Comparison of ENCODE assay signal across 25 cellular contexts in the genomic region with DNA sequence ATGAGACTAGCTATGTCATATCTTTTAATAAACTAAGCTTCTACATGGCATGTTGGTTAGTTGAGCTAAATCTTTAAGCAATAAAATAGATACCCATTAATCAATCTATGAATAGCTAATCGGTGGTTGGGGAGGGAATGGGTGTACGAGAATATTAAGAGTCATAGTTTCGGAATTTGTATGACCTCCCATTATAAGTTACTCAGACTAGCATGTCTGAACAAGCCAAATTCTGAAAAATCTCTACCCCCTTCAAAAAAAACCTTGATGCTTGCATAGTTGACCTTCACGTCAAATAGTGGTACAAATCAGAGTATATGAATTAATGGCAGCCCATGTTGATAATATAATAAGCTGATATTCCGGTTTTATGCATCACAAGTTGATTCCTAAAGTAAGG. TPM values are rescaled to one million over a fixed set of nuclear protein-coding genes. Genes with fewer than 3 reads are reported as not detected.
DNase-seq lines count a peak whose midpoint lies in the region; ATAC-seq, FAIRE-seq and TF ChIP-seq lines count a peak whose summit lies in the region.
"Had no signal": no experiment of that assay in that cellular context is flagged by ENCODE, and none has a peak within 500 bp of the region (broad histone marks: within the 10 kb centered on the region; RNA-seq: fewer than 3 reads in every experiment).

No MANE protein-coding gene starts in this region.

- no peak for FAIRE-seq in bronchial epithelial cell (lab: Jason Lieb, UNC)
- FAIRE-seq in keratinocyte (lab: Jason Lieb, UNC): no peak
- FAIRE-seq: D721Med, GM12878 had no signal

- no peaks in the 10 kb centered on the region for H3K4me1 Mint-ChIP-seq in activated CD4-positive, alpha-beta memory T cell treated with anti-CD3 and anti-CD28 coated beads, Interleukin-2, amount 10 ng/mL, durations not matched to agents 7 days and 5 days
- peaks cover 4% of the 10 kb centered on the region for H3K4me1 Mint-ChIP-seq in activated naive CD4-positive, alpha-beta T cell treated with anti-CD3 and anti-CD28 coated beads, Interleukin-2, amount 10 ng/mL, durations not matched to agents 7 days and 5 days

- peak; percentile 55 for DNase-seq in RWPE1 (ENCODE audit: low spot score)
- DNase-seq in bronchial epithelial cell (ENCODE audit: low read depth): peak; percentile 65
- peak; percentile 15 for DNase-seq in keratinocyte (ENCODE audit: low read depth, low spot score)
- DNase-seq in activated CD4-positive, alpha-beta memory T cell treated with anti-CD3 and anti-CD28 coated beads, Interleukin-2, amount 10 ng/mL, durations not matched to agents 7 days and 5 days: no peak
- no peak for DNase-seq in heart left ventricle
- no peak for DNase-seq in suprapubic skin (ENCODE audit: low spot score in 2 of 2)
- no peak for DNase-seq in activated naive CD4-positive, alpha-beta T cell treated with anti-CD3 and anti-CD28 coated beads, Interleukin-2, amount 10 ng/mL, durations not matched to agents 7 days and 5 days
- DNase-seq: CD4-positive, alpha-beta T cell; CD8-positive, alpha-beta memory T cell; DMS 273 treated with DMSO at 0.1 percent for 48 hours; DMS79; EL; GDM1; H9; HFFc6 had no signal

- CTCF ChIA-PET in RWPE1 (lab: Yijun Ruan, JAX): no interaction called here
- CTCF ChIA-PET in activated CD4-positive, alpha-beta memory T cell treated with anti-CD3 and anti-CD28 coated beads, Interleukin-2, amount 10 ng/mL, durations not matched to agents 7 days and 5 days (lab: Charles Lee): no interaction called here
- CTCF ChIA-PET in activated naive CD4-positive, alpha-beta T cell treated with anti-CD3 and anti-CD28 coated beads, Interleukin-2, amount 10 ng/mL, durations not matched to agents 7 days and 5 days (lab: Charles Lee): no interaction called here

- TF ChIP-seq CTCF in RWPE1 (conservative IDR thresholded peaks at IDR 0.05; ENCODE audit: low read depth): no peak
- no peak for TF ChIP-seq CTCF in bronchial epithelial cell (IDR thresholded peaks at IDR 0.05; ENCODE audit: insufficient read depth, low read length, severe bottlenecking)
- TF ChIP-seq CTCF in keratinocyte (optimal IDR thresholded peaks at IDR 0.05 in 1 of 3, IDR thresholded peaks at IDR 0.05 in 1 of 3, conservative IDR thresholded peaks at IDR 0.05 in 1 of 3; ENCODE audit: extremely low read depth in 1 of 3, insufficient read depth in 2 of 3, low read length in 3 of 3): no peak
- TF ChIP-seq CTCF in heart left ventricle (IDR thresholded peaks at IDR 0.05): no peak
- TF ChIP-seq CTCF in suprapubic skin (IDR thresholded peaks at IDR 0.05): no peak

- H3K36me3 Mint-ChIP-seq in activated CD4-positive, alpha-beta memory T cell treated with anti-CD3 and anti-CD28 coated beads, Interleukin-2, amount 10 ng/mL, durations not matched to agents 7 days and 5 days (ENCODE audit: low read depth): no peaks in the 10 kb centered on the region
- H3K36me3 Mint-ChIP-seq in activated naive CD4-positive, alpha-beta T cell treated with anti-CD3 and anti-CD28 coated beads, Interleukin-2, amount 10 ng/mL, durations not matched to agents 7 days and 5 days: no peaks in the 10 kb centered on the region
- H3K36me3 Mint-ChIP-seq: CD14-positive monocyte; CD8-positive, alpha-beta memory T cell had no signal

- H3K4me3 ChIP-seq in bronchial epithelial cell (ENCODE audit: low read depth, low read length) (no peak overlapping the region), keratinocyte (ENCODE audit: control insufficient read depth in 2 of 3, extremely low read depth in 1 of 3, insufficient read depth in 2 of 3, low read depth in 1 of 3, low read length in 3 of 3) (no peak overlapping the region), heart left ventricle (no peak overlapping the region), suprapubic skin (no peak overlapping the region)
- H3K4me3 ChIP-seq: BLaER1, GM12878, GM23338 had no signal

- H3K79me2 ChIP-seq in keratinocyte (ENCODE audit: control insufficient read depth, insufficient read depth, low read length): no peaks in the 10 kb centered on the region

- peaks cover 12% of the 10 kb centered on the region for H3K27me3 Mint-ChIP-seq in activated CD4-positive, alpha-beta memory T cell treated with anti-CD3 and anti-CD28 coated beads, Interleukin-2, amount 10 ng/mL, durations not matched to agents 7 days and 5 days
- peaks cover 11% of the 10 kb centered on the region for H3K27me3 Mint-ChIP-seq in activated naive CD4-positive, alpha-beta T cell treated with anti-CD3 and anti-CD28 coated beads, Interleukin-2, amount 10 ng/mL, durations not matched to agents 7 days and 5 days
- H3K27me3 Mint-ChIP-seq: B cell; CD4-positive, alpha-beta T cell had no signal

- H3K9me3 ChIP-seq in keratinocyte (ENCODE audit: control insufficient read depth, low read depth, low read length) (no peaks in the 10 kb centered on the region), heart left ventricle (peaks cover 0 to 17% (median 0%) of the 10 kb centered on the region in 12 donors), suprapubic skin (no peaks in the 10 kb centered on the region)

- no peak overlapping the region for H3K4me2 ChIP-seq in keratinocyte (ENCODE audit: control insufficient read depth, extremely low read depth, insufficient read depth, low read depth, low read length)
- H3K4me2 ChIP-seq: BLaER1, GM23338 had no signal

- H3K9ac ChIP-seq in keratinocyte (ENCODE audit: control insufficient read depth, extremely low read depth, insufficient read depth, low read length): no peak overlapping the region
- H3K9ac ChIP-seq: BLaER1 had no signal

- 94 to 98% (median 98%) methylated on average over 5 of the region's 5 CpGs for WGBS in heart left ventricle, 4 donors
- 92% methylated on average over 5 of the region's 5 CpGs for WGBS in suprapubic skin

- no peaks in the 10 kb centered on the region for H3K9me3 Mint-ChIP-seq in activated CD4-positive, alpha-beta memory T cell treated with anti-CD3 and anti-CD28 coated beads, Interleukin-2, amount 10 ng/mL, durations not matched to agents 7 days and 5 days
- H3K9me3 Mint-ChIP-seq in activated naive CD4-positive, alpha-beta T cell treated with anti-CD3 and anti-CD28 coated beads, Interleukin-2, amount 10 ng/mL, durations not matched to agents 7 days and 5 days: no peaks in the 10 kb centered on the region
- H3K9me3 Mint-ChIP-seq: CD14-positive monocyte; CD4-positive, alpha-beta T cell; CD8-positive, alpha-beta memory T cell; GM23338; H9; HFFc6 had no signal

- intact Hi-C loops in heart left ventricle (cut with DNase I): loop anchor here in 1 of 10 donors (10.0 kb wide), 1 partner anchor 888 kb away; no protein-coding TSS in a partner anchor

- no peaks in the 10 kb centered on the region for H4K20me1 ChIP-seq in keratinocyte (ENCODE audit: control insufficient read depth, extremely low read depth, insufficient read depth, low read length)
- H4K20me1 ChIP-seq: BLaER1 had no signal

- TF ChIP-seq POLR2A in heart left ventricle (IDR thresholded peaks at IDR 0.05) (no peak), suprapubic skin (IDR thresholded peaks at IDR 0.05) (no peak)

- no peaks in the 10 kb centered on the region for H3K36me3 ChIP-seq in bronchial epithelial cell (ENCODE audit: control insufficient read depth, insufficient read depth, low read length)
- H3K36me3 ChIP-seq in keratinocyte (ENCODE audit: control insufficient read depth in 2 of 2, extremely low read depth in 1 of 2, insufficient read depth in 2 of 2, low read length in 2 of 2): no peaks in the 10 kb centered on the region
- H3K36me3 ChIP-seq in heart left ventricle: no peaks in the 10 kb centered on the region
- no peaks in the 10 kb centered on the region for H3K36me3 ChIP-seq in suprapubic skin
- H3K36me3 ChIP-seq: BLaER1 had no signal

- ATAC-seq in GM18861 (IDR thresholded peaks at IDR 0.05; ENCODE audit: unreplicated experiment): peak; percentile 66
- no peak for ATAC-seq in heart left ventricle
- ATAC-seq: GM12878, GM23338 had no signal

- H3K4me3 Mint-ChIP-seq in activated CD4-positive, alpha-beta memory T cell treated with anti-CD3 and anti-CD28 coated beads, Interleukin-2, amount 10 ng/mL, durations not matched to agents 7 days and 5 days: no peak overlapping the region
- H3K4me3 Mint-ChIP-seq in activated naive CD4-positive, alpha-beta T cell treated with anti-CD3 and anti-CD28 coated beads, Interleukin-2, amount 10 ng/mL, durations not matched to agents 7 days and 5 days: no peak overlapping the region
- H3K4me3 Mint-ChIP-seq: B cell; CD14-positive monocyte; CD4-positive, alpha-beta T cell; CD8-positive, alpha-beta memory T cell; GM23338; H9; HFFc6 had no signal

- dilution Hi-C loops in keratinocyte (cut with MboI; ENCODE audit: extremely low pct_ligation_motif_present, low sequenced_read_pairs): no loop called here

- H3K4me1 ChIP-seq in keratinocyte (ENCODE audit: control insufficient read depth, extremely low read depth, insufficient read depth, low read length): peaks cover 12% of the 10 kb centered on the region
- peaks cover 0 to under 1% (median 0%) of the 10 kb centered on the region in 12 donors for H3K4me1 ChIP-seq in heart left ventricle
- no peaks in the 10 kb centered on the region for H3K4me1 ChIP-seq in suprapubic skin

- POLR2A ChIA-PET in RWPE1 (lab: Yijun Ruan, JAX; ENCODE audit: low non-redundant PET): no interaction called here
- POLR2A ChIA-PET in activated CD4-positive, alpha-beta memory T cell treated with anti-CD3 and anti-CD28 coated beads, Interleukin-2, amount 10 ng/mL, durations not matched to agents 7 days and 5 days (lab: Charles Lee): no interaction called here

- no peak overlapping the region for H3K27ac Mint-ChIP-seq in activated CD4-positive, alpha-beta memory T cell treated with anti-CD3 and anti-CD28 coated beads, Interleukin-2, amount 10 ng/mL, durations not matched to agents 7 days and 5 days
- H3K27ac Mint-ChIP-seq in activated naive CD4-positive, alpha-beta T cell treated with anti-CD3 and anti-CD28 coated beads, Interleukin-2, amount 10 ng/mL, durations not matched to agents 7 days and 5 days: no peak overlapping the region
- H3K27ac Mint-ChIP-seq: B cell; CD4-positive, alpha-beta T cell; CD8-positive, alpha-beta memory T cell; GM23338; H9; HFFc6 had no signal

- TF ChIP-seq EP300 in suprapubic skin (IDR thresholded peaks at IDR 0.05): no peak

- H3K9me1 ChIP-seq in keratinocyte (ENCODE audit: control insufficient read depth, extremely low read depth, insufficient read depth, low read length): no peaks in the 10 kb centered on the region

- H3K27me3 ChIP-seq in bronchial epithelial cell (ENCODE audit: control insufficient read depth, insufficient read depth, low read length): no peaks in the 10 kb centered on the region
- no peaks in the 10 kb centered on the region for H3K27me3 ChIP-seq in keratinocyte (ENCODE audit: control insufficient read depth, extremely low read depth, insufficient read depth, low read length)
- no peaks in the 10 kb centered on the region for H3K27me3 ChIP-seq in heart left ventricle
- no peaks in the 10 kb centered on the region for H3K27me3 ChIP-seq in suprapubic skin
- H3K27me3 ChIP-seq: BLaER1 had no signal

- H3K27ac ChIP-seq in RWPE1: no peak overlapping the region
- H3K27ac ChIP-seq in keratinocyte (ENCODE audit: control insufficient read depth, insufficient read depth, low read length): no peak overlapping the region
- H3K27ac ChIP-seq in heart left ventricle: no peak overlapping the region
- H3K27ac ChIP-seq in suprapubic skin: no peak overlapping the region
- H3K27ac ChIP-seq: BLaER1 had no signal

- H2AFZ ChIP-seq in keratinocyte (ENCODE audit: control insufficient read depth, low read length): no peak overlapping the region

RNA-seq across cellular contexts. Expression of gene PLEKHG7, which starts 60.0 kb away (rescaled TPM):
- total RNA-seq in bronchial epithelial cell (under 0.01 TPM in 1 of 2 replicates, not detected in the other), heart left ventricle (under 1 TPM in 1 of 9 donors, not detected in 8; 0.08 TPM), suprapubic skin (not detected)
- polyA plus RNA-seq in keratinocyte (not detected in 3 replicates), heart left ventricle (not detected)
- not detected for polyA plus RNA-seq in keratinocyte (2011; ENCODE audit: low read depth)
- polyA plus RNA-seq in keratinocyte (2011; cell fraction: cytosol; rRNA removed): not detected in 2 replicates
- polyA plus RNA-seq in keratinocyte (2011; cell fraction: nucleus; rRNA removed): not detected in 2 replicates
- polyA plus RNA-seq in keratinocyte (2012; ENCODE audit: low replicate concordance): not detected in 2 replicates
- not detected in 3 replicates for polyA minus RNA-seq in keratinocyte
- polyA minus RNA-seq in keratinocyte (2011; cell fraction: cytosol; rRNA and poly(A)+ RNA removed): not detected
- not detected in 2 replicates for polyA minus RNA-seq in keratinocyte (2011; cell fraction: nucleus; rRNA and poly(A)+ RNA removed)
- under 1 TPM; 0.05 to 0.18 TPM for total RNA-seq in activated CD4-positive, alpha-beta memory T cell treated with anti-CD3 and anti-CD28 coated beads, Interleukin-2, amount 10 ng/mL, durations not matched to agents 7 days and 5 days
- total RNA-seq: A172; A673; CD4-positive, alpha-beta T cell; CD8-positive, alpha-beta memory T cell; GM23338; H4; H9 had no signal
- polyA plus RNA-seq: CD14-positive monocyte; CD8-positive, alpha-beta memory T cell; GM23338 had no signal

Comparison
In these comparisons a context has a peak if more than half of its experiments do, and no peak if none do; other contexts are left out.
1. DNase-seq: peak in RWPE1 (single experiment), bronchial epithelial cell (single experiment) and keratinocyte (single experiment); none in activated CD4-positive, alpha-beta memory T cell treated with anti-CD3 and anti-CD28 coated beads, Interleukin-2, amount 10 ng/mL, durations not matched to agents 7 days and 5 days (single experiment), heart left ventricle (0 of 5), suprapubic skin (0 of 2) and activated naive CD4-positive, alpha-beta T cell treated with anti-CD3 and anti-CD28 coated beads, Interleukin-2, amount 10 ng/mL, durations not matched to agents 7 days and 5 days (single experiment).